Comparison of ENCODE assay signal across 26 cellular contexts in the genomic region with DNA sequence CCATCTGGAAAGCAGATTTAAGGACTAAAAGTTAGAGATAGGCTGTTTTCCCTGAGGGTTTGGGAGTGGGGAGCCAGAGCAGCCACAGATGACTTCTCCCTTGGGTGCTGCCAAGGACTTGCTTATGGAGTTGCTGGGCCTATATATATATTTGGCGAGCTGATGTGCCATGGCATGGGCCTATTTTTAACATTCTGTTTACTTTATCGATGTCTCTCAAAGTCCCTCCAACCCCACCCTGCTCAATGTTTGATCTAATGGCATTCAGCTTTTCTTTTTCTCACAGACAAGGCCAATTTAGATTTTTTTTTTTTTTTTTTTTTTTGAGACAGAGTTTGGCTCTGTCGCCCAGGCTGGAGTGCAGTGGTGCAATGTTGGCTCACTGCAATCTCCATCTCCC.
"Had no signal": no experiment of that assay in that cellular context is flagged by ENCODE, and none has a peak within 500 bp of the region (broad histone marks: within the 10 kb centered on the region; RNA-seq: fewer than 3 reads in every experiment).

No MANE protein-coding gene starts in this region.

- FAIRE-seq: urothelium cell line had no signal

- H3K27me3 ChIP-seq: stomach, suprapubic skin, testis, thyroid gland, tibial artery, tibial nerve, transverse colon, upper lobe of left lung, upper lobe of right lung, uterus, vagina had no signal

- H3K4me3 ChIP-seq: stomach, suprapubic skin, testis, thoracic aorta, thyroid gland, tibial artery, tibial nerve, transverse colon, upper lobe of left lung, upper lobe of right lung, uterus, vagina had no signal

- DNase-seq: stimulated activated CD4-positive, alpha-beta T cell treated with anti-CD3 and anti-CD28 coated beads, Interleukin-2, amount 100 ng/mL, for 48 hours; stimulated activated CD4-positive, alpha-beta T cell treated with anti-CD3 and anti-CD28 coated beads, Interleukin-4, amount 100 ng/mL, for 1 hour; stimulated activated CD4-positive, alpha-beta T cell treated with anti-CD3 and anti-CD28 coated beads, Interleukin-4, amount 100 ng/mL, for 24 hours; stimulated activated CD4-positive, alpha-beta T cell treated with anti-CD3 and anti-CD28 coated beads, Interleukin-4, amount 100 ng/mL, for 4 hours; stimulated activated CD8-positive, alpha-beta memory T cell treated with anti-CD3 and anti-CD28 coated beads, Interleukin-4, amount 100 ng/mL, for 48 hours; stimulated activated naive B cell treated with anti-CD40 and anti-IgM and Interleukin-4, amounts not matched to agents 10 μg/mL and 1 μg/mL and 100 μg/mL, for 72 hours; stimulated activated naive CD4-positive, alpha-beta T cell; stimulated activated naive CD4-positive, alpha-beta T cell treated with Interleukin-2 at 50 U/mL for 16 hours; stimulated activated naive CD8-positive, alpha-beta T cell treated with anti-CD3 and anti-CD28 coated beads, Interleukin-15, amount 100 ng/mL, for 72 hours; stimulated activated naive CD8-positive, alpha-beta T cell treated with anti-CD3 and anti-CD28 coated beads, Interleukin-15, Interleukin-2, amounts not matched to agents 100 U/mL and 50 U/mL, for 24 hours; stomach; substantia nigra; testis; thyroid gland; tibial artery; transverse colon; upper lobe of left lung; upper lobe of right lung; uterus had no signal

- H3K36me3 ChIP-seq: stomach, suprapubic skin, thoracic aorta, thyroid gland, tibial artery, tibial nerve, transverse colon, upper lobe of left lung, upper lobe of right lung, uterus, vagina had no signal

- ATAC-seq: stimulated activated effector memory CD8-positive, alpha-beta T cell treated with anti-CD3 and anti-CD28 coated beads, Interleukin-12 subunit alpha, Interleukin-12 subunit beta, amount 100 ng/mL, for 72 hours; stimulated activated memory B cell treated with anti-CD40 and anti-IgM and Interleukin-4, amounts not matched to agents 10 μg/mL and 1 μg/mL and 100 μg/mL, for 72 hours; stimulated activated naive B cell treated with anti-CD40 and anti-IgM and Interleukin-4, amounts not matched to agents 10 μg/mL and 1 μg/mL and 100 μg/mL, for 72 hours; stimulated activated naive CD8-positive, alpha-beta T cell treated with anti-CD3 and anti-CD28 coated beads, Interleukin-15, amount 100 ng/mL, for 72 hours; stimulated activated naive CD8-positive, alpha-beta T cell treated with anti-CD3 and anti-CD28 coated beads, Interleukin-15, Interleukin-2, amounts not matched to agents 100 U/mL and 50 U/mL, for 24 hours; upper lobe of right lung had no signal

- H3K9me3 ChIP-seq: stomach, suprapubic skin, testis, thoracic aorta, thyroid gland, tibial artery, tibial nerve, transverse colon, upper lobe of left lung, upper lobe of right lung, uterus, vagina had no signal

- H3K27ac ChIP-seq: stomach, suprapubic skin, testis, thoracic aorta, thyroid gland, tibial artery, tibial nerve, upper lobe of left lung, upper lobe of right lung, uterus, vagina had no signal

- H3K4me1 ChIP-seq: thyroid gland, upper lobe of right lung, uterus, vagina had no signal
